In genomic region chr10:95987685-95988426, GRCh38 we compare ENCODE assay signal across 1 cellular context.
TF ChIP-seq lines count a peak whose summit lies in the region.

No MANE protein-coding gene starts in this region.

TF ChIP-seq in WTC11, 78 proteins besides CTCF, POLR2A, EP300 and RAD21 (continued from another document):
- TF ChIP-seq ZNF263 (CRISPR knock-in tag; IDR thresholded peaks at IDR 0.05; ENCODE audit: low read depth) (no peak), ARID4B (CRISPR knock-in tag; IDR thresholded peaks at IDR 0.05; ENCODE audit: borderline replicate concordance) (no peak), NFE2L1 (CRISPR knock-in tag; IDR thresholded peaks at IDR 0.05) (no peak), ZNF396 (CRISPR knock-in tag; IDR thresholded peaks at IDR 0.05; ENCODE audit: borderline replicate concordance) (no peak), PREB (CRISPR knock-in tag; IDR thresholded peaks at IDR 0.05; ENCODE audit: borderline replicate concordance) (no peak), ZNF425 (CRISPR knock-in tag; conservative IDR thresholded peaks at IDR 0.05) (no peak), ZNF219 (CRISPR knock-in tag; IDR thresholded peaks at IDR 0.05; ENCODE audit: borderline replicate concordance) (no peak)
TF ChIP-seq in WTC11: peak in this region for 0.
